22 cellular contexts compared by ENCODE assay signal in the genomic region with DNA sequence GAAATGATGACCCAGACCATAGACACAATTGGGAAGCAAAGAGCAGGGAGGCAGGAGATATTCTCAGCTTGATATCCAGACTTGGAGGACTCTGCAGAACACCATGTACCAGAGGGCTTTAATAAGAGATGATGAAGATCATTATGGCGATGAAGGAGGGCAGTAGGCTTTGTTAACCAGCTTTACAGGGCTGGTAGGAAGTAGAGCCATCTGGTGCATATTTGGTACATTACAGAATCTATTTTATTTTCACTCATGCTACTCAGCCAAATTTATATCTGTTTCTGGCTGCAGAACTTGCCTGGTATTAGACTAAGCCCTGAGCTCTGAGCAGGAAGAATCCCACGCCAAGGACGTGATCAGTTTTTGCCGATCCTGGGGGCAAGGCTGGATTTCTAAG.
DNase-seq lines count a peak whose midpoint lies in the region; ATAC-seq and TF ChIP-seq lines count a peak whose summit lies in the region.
"Had no signal": no experiment of that assay in that cellular context is flagged by ENCODE, and none has a peak within 500 bp of the region (broad histone marks: within the 10 kb centered on the region; RNA-seq: fewer than 3 reads in every experiment).

No MANE protein-coding gene starts in this region.

- ATAC-seq in foreskin keratinocyte (no peak), GM18858 (IDR thresholded peaks at IDR 0.05; ENCODE audit: unreplicated experiment) (no peak), left colon (no peak), GM19328 (IDR thresholded peaks at IDR 0.05; ENCODE audit: unreplicated experiment) (no peak)
- ATAC-seq: naive thymus-derived CD4-positive, alpha-beta T cell had no signal

- H3K4me1 ChIP-seq in foreskin keratinocyte: no peaks in the 10 kb centered on the region
- H3K4me1 ChIP-seq: Peyer's patch, testis had no signal

- intact Hi-C loops in left colon (cut with DNase I, micrococcal nuclease): no loop called here

- TF ChIP-seq CTCF in LNCaP clone FGC (IDR thresholded peaks at IDR 0.05; ENCODE audit: control insufficient read depth, extremely low read depth, insufficient read depth) (peak; percentile 16; the same call in 1 of the 2 replicates), VCaP (conservative IDR thresholded peaks at IDR 0.05) (peak; percentile 49), foreskin keratinocyte (conservative IDR thresholded peaks at IDR 0.05) (peak; percentile 40)

- H3K27me3 ChIP-seq in foreskin keratinocyte: peaks cover 70% of the 10 kb centered on the region
- H3K27me3 ChIP-seq: BLaER1 treated with 17β-estradiol and CSF1 and Interleukin-3, amounts not matched to agents 10 nM and 100 nM; Peyer's patch; testis had no signal

- no peak overlapping the region for H3K4me3 ChIP-seq in LNCaP clone FGC (ENCODE audit: low read depth, low read length)
- H3K4me3 ChIP-seq: BLaER1 treated with 17β-estradiol and CSF1 and Interleukin-3, amounts not matched to agents 10 nM and 100 nM; Peyer's patch; smooth muscle cell; testis had no signal

- DNase-seq in EH (ENCODE audit: low read depth) (peak; percentile 18), LNCaP clone FGC (ENCODE audit: low read depth) (no peak), foreskin keratinocyte (peak in 1 of 2 donors; percentile 18), left colon (no peak)
- no peak for DNase-seq in effector CD8-positive, alpha-beta T cell (lab: John Stamatoyannopoulos, UW)
- DNase-seq: activated CD4-positive, alpha-beta T cell treated with anti-CD3 and anti-CD28 coated beads for 48 hours; activated effector memory CD4-positive, alpha-beta T cell treated with anti-CD3 and anti-CD28 coated beads, Interleukin-2, amount 50 U/mL, for 16 hours; amniotic stem cell; cerebellar nuclear complex; endodermal cell; hypothalamus; kidney; naive thymus-derived CD4-positive, alpha-beta T cell; NCI-H2029 treated with DMSO at 0.1 percent for 48 hours; NCI-H526 treated with DMSO at 0.1 percent for 48 hours; Peyer's patch; testis had no signal

- no peak overlapping the region for H3K27ac ChIP-seq in VCaP
- no peak overlapping the region for H3K27ac ChIP-seq in foreskin keratinocyte
- H3K27ac ChIP-seq: BLaER1 treated with 17β-estradiol and CSF1 and Interleukin-3, amounts not matched to agents 10 nM and 100 nM; Peyer's patch; testis had no signal
